ENCODE assay signal across 3 cellular contexts in the genomic region with DNA sequence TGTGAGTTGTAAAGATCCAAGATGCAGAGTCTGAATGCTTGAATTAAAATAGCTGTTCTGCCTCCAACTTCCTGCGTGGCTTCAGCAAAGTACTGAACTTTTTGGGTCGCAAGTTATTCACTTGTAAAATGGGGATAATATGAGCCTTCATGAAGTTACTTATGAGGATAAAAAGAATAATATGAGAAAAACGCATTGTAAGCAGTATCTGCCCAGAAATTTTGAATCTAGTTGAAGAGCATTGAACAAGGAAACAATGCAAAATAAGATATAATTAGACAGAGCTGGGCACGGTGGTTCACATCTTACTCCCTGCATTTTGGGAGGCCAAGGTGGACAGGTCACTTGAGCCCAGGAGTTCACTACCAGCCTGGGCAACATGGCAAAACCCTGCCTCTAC.
TF ChIP-seq lines count a peak whose summit lies in the region.

No MANE protein-coding gene starts in this region.

TF ChIP-seq in A549, 52 proteins besides CTCF, POLR2A, EP300 and RAD21:
- TF ChIP-seq NPAS2 (CRISPR knock-in tag; IDR thresholded peaks at IDR 0.05; ENCODE audit: borderline replicate concordance) (no peak), MAFK (IDR thresholded peaks at IDR 0.05; ENCODE audit: partially characterized antibody) (peak; percentile 75)

TF ChIP-seq in IMR-90, 13 proteins besides CTCF, POLR2A, EP300 and RAD21:
- TF ChIP-seq RFX5 (IDR thresholded peaks at IDR 0.05; ENCODE audit: low read depth, low read length), result no peak
- peak; percentile 49 for TF ChIP-seq MAFK (IDR thresholded peaks at IDR 0.05; ENCODE audit: low read depth, low read length)

TF ChIP-seq in K562, 482 proteins besides CTCF, POLR2A, EP300 and RAD21:
- TF ChIP-seq MAFK (IDR thresholded peaks at IDR 0.05; ENCODE audit: low read length) (peak; percentile 64; the same call in 1 of the 2 replicates), MAFF (IDR thresholded peaks at IDR 0.05; ENCODE audit: low read length) (peak; percentile 69), CBX2 (IDR thresholded peaks at IDR 0.05; ENCODE audit: insufficient read depth, low read length, poor library complexity, severe bottlenecking) (no peak), PTRF (tag; IDR thresholded peaks at IDR 0.05) (no peak), ZNF316 (IDR thresholded peaks at IDR 0.05) (peak; percentile 91), MAFG (tag; conservative IDR thresholded peaks at IDR 0.05) (peak; percentile 59), C11orf30 (IDR thresholded peaks at IDR 0.05; ENCODE audit: low read depth) (peak; percentile 77), ZBTB8A (IDR thresholded peaks at IDR 0.05; ENCODE audit: partially characterized antibody) (no peak), TEAD2 (tag; IDR thresholded peaks at IDR 0.05) (no peak)
- TF ChIP-seq, protein P1, sequence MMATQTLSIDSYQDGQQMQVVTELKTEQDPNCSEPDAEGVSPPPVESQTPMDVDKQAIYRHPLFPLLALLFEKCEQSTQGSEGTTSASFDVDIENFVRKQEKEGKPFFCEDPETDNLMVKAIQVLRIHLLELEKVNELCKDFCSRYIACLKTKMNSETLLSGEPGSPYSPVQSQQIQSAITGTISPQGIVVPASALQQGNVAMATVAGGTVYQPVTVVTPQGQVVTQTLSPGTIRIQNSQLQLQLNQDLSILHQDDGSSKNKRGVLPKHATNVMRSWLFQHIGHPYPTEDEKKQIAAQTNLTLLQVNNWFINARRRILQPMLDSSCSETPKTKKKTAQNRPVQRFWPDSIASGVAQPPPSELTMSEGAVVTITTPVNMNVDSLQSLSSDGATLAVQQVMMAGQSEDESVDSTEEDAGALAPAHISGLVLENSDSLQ (IDR thresholded peaks at IDR 0.05), result no peak
- TF ChIP-seq, protein P2, sequence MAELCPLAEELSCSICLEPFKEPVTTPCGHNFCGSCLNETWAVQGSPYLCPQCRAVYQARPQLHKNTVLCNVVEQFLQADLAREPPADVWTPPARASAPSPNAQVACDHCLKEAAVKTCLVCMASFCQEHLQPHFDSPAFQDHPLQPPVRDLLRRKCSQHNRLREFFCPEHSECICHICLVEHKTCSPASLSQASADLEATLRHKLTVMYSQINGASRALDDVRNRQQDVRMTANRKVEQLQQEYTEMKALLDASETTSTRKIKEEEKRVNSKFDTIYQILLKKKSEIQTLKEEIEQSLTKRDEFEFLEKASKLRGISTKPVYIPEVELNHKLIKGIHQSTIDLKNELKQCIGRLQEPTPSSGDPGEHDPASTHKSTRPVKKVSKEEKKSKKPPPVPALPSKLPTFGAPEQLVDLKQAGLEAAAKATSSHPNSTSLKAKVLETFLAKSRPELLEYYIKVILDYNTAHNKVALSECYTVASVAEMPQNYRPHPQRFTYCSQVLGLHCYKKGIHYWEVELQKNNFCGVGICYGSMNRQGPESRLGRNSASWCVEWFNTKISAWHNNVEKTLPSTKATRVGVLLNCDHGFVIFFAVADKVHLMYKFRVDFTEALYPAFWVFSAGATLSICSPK (IDR thresholded peaks at IDR 0.05; ENCODE audit: borderline replicate concordance), result no peak
TF ChIP-seq in K562: peak in this region for 5.
